Comparison of ENCODE assay signal across 10 cellular contexts in the genomic region with DNA sequence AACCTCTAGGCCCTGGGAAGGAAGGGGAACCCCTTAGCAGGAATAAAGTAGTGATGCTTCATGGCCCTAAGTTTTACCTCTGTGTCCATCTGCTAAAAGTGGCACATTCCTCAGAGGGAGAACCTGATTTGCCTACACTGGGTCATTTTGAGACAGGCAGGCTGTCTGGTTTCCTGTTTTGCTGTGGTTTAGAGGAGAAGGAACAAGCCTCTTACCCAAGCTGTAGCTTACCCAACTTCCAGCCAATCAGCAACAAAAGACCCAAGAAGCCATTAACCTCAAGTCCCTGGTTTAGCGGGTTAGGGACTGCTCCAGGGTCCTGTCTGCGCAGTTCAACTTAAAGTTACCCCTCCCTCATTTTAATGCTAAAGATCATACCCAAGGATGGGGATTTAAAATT.
DNase-seq lines count a peak whose midpoint lies in the region; ATAC-seq, FAIRE-seq and TF ChIP-seq lines count a peak whose summit lies in the region.
"Had no signal": no experiment of that assay in that cellular context is flagged by ENCODE, and none has a peak within 500 bp of the region (broad histone marks: within the 10 kb centered on the region; RNA-seq: fewer than 3 reads in every experiment).

No MANE protein-coding gene starts in this region.

- H3K4me1 Mint-ChIP-seq in glutamatergic neuron (ENCODE audit: low read depth, unreplicated experiment): peaks cover 45% of the 10 kb centered on the region

- H3K9me3 ChIP-seq in Karpas-422 (ENCODE audit: low read length): no peaks in the 10 kb centered on the region; the same call in 1 of the 2 replicates

- peak; percentile 90 for FAIRE-seq in GM18507 (lab: Jason Lieb, UNC)
- FAIRE-seq: K562 had no signal

- H3K36me3 ChIP-seq in Karpas-422 (ENCODE audit: insufficient read depth, low read length): no peaks in the 10 kb centered on the region

- peaks cover 36% of the 10 kb centered on the region for H3K4me1 ChIP-seq in Karpas-422 (ENCODE audit: low read length)

- no peak overlapping the region for H3K4me3 Mint-ChIP-seq in glutamatergic neuron (ENCODE audit: unreplicated experiment)

- H3K36me3 Mint-ChIP-seq in glutamatergic neuron (ENCODE audit: unreplicated experiment): peaks cover 21% of the 10 kb centered on the region

- H3K27ac Mint-ChIP-seq in glutamatergic neuron (ENCODE audit: unreplicated experiment): peak overlapping the region; percentile 97

- no peak for DNase-seq in GM18507 (ENCODE audit: extremely low spot score, insufficient read length, low read depth)
- peak; percentile 64 for DNase-seq in Karpas-422
- no peak for DNase-seq in glutamatergic neuron
- DNase-seq in ureter (ENCODE audit: low spot score): no peak
- no peak for DNase-seq in HT-29 (ENCODE audit: low spot score)
- no peak for DNase-seq in SW480 (ENCODE audit: low spot score)
- DNase-seq in GM19238 (ENCODE audit: insufficient read length, low spot score): no peak

- H3K4me2 ChIP-seq in Karpas-422 (ENCODE audit: low read depth, low read length, poor library complexity, severe bottlenecking): peak overlapping the region; percentile 67

- no peaks in the 10 kb centered on the region for H3K9me2 ChIP-seq in Karpas-422 (replicated peaks; ENCODE audit: insufficient read depth, low read length)

- no peak overlapping the region for H2AFZ ChIP-seq in Karpas-422 (ENCODE audit: low read length)

- H3K79me2 ChIP-seq in Karpas-422 (ENCODE audit: low read length): no peaks in the 10 kb centered on the region

- peaks cover 7% of the 10 kb centered on the region for H3K27me3 Mint-ChIP-seq in glutamatergic neuron (ENCODE audit: unreplicated experiment)

- H3K27ac ChIP-seq in Karpas-422 (ENCODE audit: low read length): peak overlapping the region; percentile 80
- H3K27ac ChIP-seq: epithelial cell of prostate had no signal

- no peaks in the 10 kb centered on the region for H3K27me3 ChIP-seq in Karpas-422 (ENCODE audit: low read length)

- H3K9ac ChIP-seq in Karpas-422 (ENCODE audit: low read length): peak overlapping the region; percentile 42

- peak overlapping the region; percentile 47; the same call in 1 of the 2 replicates for H3K4me3 ChIP-seq in Karpas-422 (ENCODE audit: low read length)
- H3K4me3 ChIP-seq: K562 had no signal

- TF ChIP-seq CTCF in glutamatergic neuron (IDR thresholded peaks at IDR 0.05; ENCODE audit: partially characterized antibody, unreplicated experiment): no peak

- peak; percentile 76 for ATAC-seq in GM21786 (IDR thresholded peaks at IDR 0.05; ENCODE audit: unreplicated experiment)

- no peaks in the 10 kb centered on the region; the same call in 1 of the 2 replicates for H4K20me1 ChIP-seq in Karpas-422 (ENCODE audit: insufficient read depth, low read depth, low read length)

- peaks cover 11% of the 10 kb centered on the region for H3K9me3 Mint-ChIP-seq in glutamatergic neuron (ENCODE audit: unreplicated experiment)
